ENCODE assay signal across 8 cellular contexts in the genomic region with DNA sequence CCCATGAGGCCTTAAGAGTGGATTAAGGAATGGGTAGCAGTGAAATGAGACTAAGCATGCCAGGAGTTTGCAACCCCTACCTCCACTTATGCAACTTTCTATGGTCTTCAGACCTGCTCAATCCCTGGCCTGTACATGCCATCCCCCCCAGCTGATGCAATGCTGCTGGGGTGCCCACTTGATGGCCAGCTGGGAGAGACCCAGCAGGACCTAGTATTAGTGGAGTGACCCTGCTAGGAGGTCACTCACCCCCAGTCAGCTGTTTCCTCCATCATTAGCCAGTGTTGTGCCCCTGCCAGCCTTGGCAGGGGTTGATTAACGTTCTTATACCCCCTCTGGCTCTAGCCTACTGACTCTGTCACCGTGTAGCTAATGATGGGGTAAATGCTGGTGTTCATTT.
"Had no signal": no experiment of that assay in that cellular context is flagged by ENCODE, and none has a peak within 500 bp of the region (broad histone marks: within the 10 kb centered on the region; RNA-seq: fewer than 3 reads in every experiment).

No MANE protein-coding gene starts in this region.

- H3K27ac ChIP-seq: GM23248 had no signal

- H3K4me1 ChIP-seq: HAP-1 had no signal

- H3K36me3 ChIP-seq: HAP-1 had no signal

- DNase-seq: GM23248, GOT3, H7, H9, HCEC 1CT, HFFc6 had no signal

- H3K4me3 ChIP-seq: GM23248, GM23338, HAP-1 had no signal

- H3K9me3 ChIP-seq: HAP-1 had no signal
